In genomic region chr10:90988024-90988423, GRCh38 we compare ENCODE assay signal across 2 cellular contexts.
TF ChIP-seq lines count a peak whose summit lies in the region.

No MANE protein-coding gene starts in this region.

TF ChIP-seq in A549, 52 proteins besides CTCF, POLR2A, EP300 and RAD21:
- TF ChIP-seq MAFK (IDR thresholded peaks at IDR 0.05; ENCODE audit: partially characterized antibody) = peak; percentile 79
- TF ChIP-seq ZFP36 (IDR thresholded peaks at IDR 0.05; ENCODE audit: borderline replicate concordance, partially characterized antibody) = no peak

TF ChIP-seq in IMR-90, 13 proteins besides CTCF, POLR2A, EP300 and RAD21:
- TF ChIP-seq RFX5 (IDR thresholded peaks at IDR 0.05; ENCODE audit: low read depth, low read length) (no peak), MAFK (IDR thresholded peaks at IDR 0.05; ENCODE audit: low read depth, low read length) (peak; percentile 72), FOS (IDR thresholded peaks at IDR 0.05; ENCODE audit: low read depth, low read length) (no peak)
